ENCODE assay signal across 22 cellular contexts in the genomic region with DNA sequence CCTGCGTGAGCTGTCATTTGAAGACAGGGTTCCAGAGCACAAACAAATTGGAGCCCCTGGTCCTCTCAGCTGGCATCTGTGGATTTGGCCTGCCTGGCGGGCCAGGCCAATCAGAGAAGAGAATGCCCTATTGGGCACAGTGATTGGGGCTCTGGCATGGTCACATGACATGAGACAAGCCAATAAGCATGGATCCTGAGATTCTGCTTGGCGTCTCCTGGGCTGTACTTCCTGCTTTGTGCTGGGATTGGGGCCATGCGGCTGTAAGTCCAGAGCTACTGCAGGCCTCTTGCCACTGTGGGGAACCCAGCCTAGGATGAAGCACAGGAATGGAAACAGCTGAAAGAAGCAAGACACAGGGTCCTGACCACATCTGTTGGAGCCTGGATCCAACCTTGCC.
"Had no signal": no experiment of that assay in that cellular context is flagged by ENCODE, and none has a peak within 500 bp of the region (broad histone marks: within the 10 kb centered on the region; RNA-seq: fewer than 3 reads in every experiment).

No MANE protein-coding gene starts in this region.

- H3K9me3 Mint-ChIP-seq: endodermal cell, memory B cell, mesothelial cell of epicardium, natural killer cell, neural crest cell had no signal

- H3K4me3 Mint-ChIP-seq: endodermal cell, memory B cell, mesothelial cell of epicardium, natural killer cell, neural crest cell had no signal

- FAIRE-seq: endothelial cell of umbilical vein, small intestine had no signal

- H3K27ac Mint-ChIP-seq: endodermal cell, memory B cell, mesothelial cell of epicardium, natural killer cell had no signal

- H3K36me3 Mint-ChIP-seq: memory B cell, mesothelial cell of epicardium, natural killer cell had no signal

- H3K4me1 Mint-ChIP-seq: endodermal cell, natural killer cell had no signal

- ATAC-seq: foreskin keratinocyte, heart left ventricle, left lung, lower lobe of right lung, natural killer cell, upper lobe of right lung had no signal

- H3K4me1 ChIP-seq: foreskin keratinocyte, heart left ventricle, left lung, lower lobe of right lung, right atrium auricular region, tibial nerve, upper lobe of right lung, vagina had no signal

- DNase-seq: effector CD4-positive, alpha-beta T cell; endodermal cell; erythroblast; foreskin keratinocyte; heart left ventricle; hippocampal formation; islet precursor cell; left lung; lower lobe of right lung; natural killer cell; small intestine; stimulated activated CD4-positive, alpha-beta T cell treated with anti-CD3 and anti-CD28 coated beads, Interleukin-12 subunit alpha, Interleukin-12 subunit beta, amount 100 ng/mL, for 4 hours; stimulated activated naive CD4-positive, alpha-beta T cell treated with Interleukin-2 at 50 U/mL for 16 hours; upper lobe of right lung had no signal

- H3K9me3 ChIP-seq: heart left ventricle, left lung, lower lobe of right lung, right atrium auricular region, tibial nerve, upper lobe of right lung, vagina had no signal

- H3K27ac ChIP-seq: coronary artery, foreskin keratinocyte, heart left ventricle, left lung, lower lobe of right lung, right atrium auricular region, tibial nerve, upper lobe of right lung, vagina had no signal

- H3K4me3 ChIP-seq: coronary artery, heart left ventricle, left lung, lower lobe of right lung, right atrium auricular region, tibial nerve, upper lobe of right lung, vagina had no signal

- H3K27me3 ChIP-seq: right atrium auricular region, upper lobe of right lung, vagina had no signal

- H3K36me3 ChIP-seq: heart left ventricle, left lung, lower lobe of right lung, right atrium auricular region, tibial nerve, upper lobe of right lung, vagina had no signal
